In the genomic region with DNA sequence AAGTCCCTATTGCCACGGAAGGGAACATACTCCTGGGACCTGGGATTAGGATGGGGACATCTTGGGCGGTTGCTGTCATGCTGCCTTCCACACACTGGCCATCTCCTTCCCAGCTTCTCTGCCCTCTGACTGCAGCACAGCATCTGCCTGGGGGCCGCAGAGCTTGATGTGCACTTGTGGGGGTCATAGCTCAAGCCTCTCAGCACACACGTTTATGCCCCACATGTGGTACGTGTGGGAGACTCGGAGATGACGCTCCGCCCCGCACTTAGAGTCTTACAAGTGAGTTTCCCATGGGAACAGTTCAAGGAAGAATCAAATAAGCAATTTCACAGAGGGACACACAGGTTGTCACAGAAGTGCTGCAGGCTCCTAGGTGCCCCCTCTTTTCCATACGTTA, we compare ENCODE assay signal across 29 cellular contexts.
"Had no signal": no experiment of that assay in that cellular context is flagged by ENCODE, and none has a peak within 500 bp of the region (broad histone marks: within the 10 kb centered on the region; RNA-seq: fewer than 3 reads in every experiment).

No MANE protein-coding gene starts in this region.

- H3K9me3 Mint-ChIP-seq: activated CD4-positive, alpha-beta T cell treated with anti-CD3 and anti-CD28 coated beads, Interleukin-2, amount 10 ng/mL, durations not matched to agents 24 days and 14 days; activated CD8-positive, alpha-beta T cell treated with anti-CD3 and anti-CD28 coated beads for 36 hours; activated naive CD4-positive, alpha-beta T cell treated with anti-CD3 and anti-CD28 coated beads, Interleukin-2, amount 50 U/mL, for 24 hours; activated naive CD8-positive, alpha-beta T cell treated with anti-CD3 and anti-CD28 coated beads, Interleukin-2, amount 10 ng/mL, durations not matched to agents 7 days and 5 days; activated T-cell treated with anti-CD3 and anti-CD28 coated beads, Interleukin-2, amount 50 U/mL, for 72 hours; activated T-helper 17 cell treated with anti-CD3 and anti-CD28 coated beads, Interleukin-2, amount 50 U/mL, for 72 hours; T-cell had no signal

- H3K9me3 ChIP-seq: ascending aorta had no signal

- H3K36me3 ChIP-seq: cardiac muscle cell had no signal

- H3K27ac ChIP-seq: ascending aorta, cardiac muscle cell, PC-9, RWPE1, WERI-Rb-1 had no signal

- H3K27me3 ChIP-seq: ascending aorta, cardiac muscle cell had no signal

- H3K27me3 Mint-ChIP-seq: activated CD4-positive, alpha-beta T cell treated with anti-CD3 and anti-CD28 coated beads, Interleukin-2, amount 10 ng/mL, durations not matched to agents 24 days and 14 days; activated CD8-positive, alpha-beta T cell treated with anti-CD3 and anti-CD28 coated beads for 36 hours; activated naive CD4-positive, alpha-beta T cell treated with anti-CD3 and anti-CD28 coated beads, Interleukin-2, amount 50 U/mL, for 24 hours; activated naive CD8-positive, alpha-beta T cell treated with anti-CD3 and anti-CD28 coated beads, Interleukin-2, amount 10 ng/mL, durations not matched to agents 7 days and 5 days; activated T-helper 17 cell treated with anti-CD3 and anti-CD28 coated beads, Interleukin-2, amount 50 U/mL, for 72 hours; T-cell had no signal

- H3K4me1 Mint-ChIP-seq: activated CD4-positive, alpha-beta T cell treated with anti-CD3 and anti-CD28 coated beads, Interleukin-2, amount 10 ng/mL, durations not matched to agents 24 days and 14 days; activated naive CD8-positive, alpha-beta T cell treated with anti-CD3 and anti-CD28 coated beads, Interleukin-2, amount 10 ng/mL, durations not matched to agents 7 days and 5 days; activated T-helper 17 cell treated with anti-CD3 and anti-CD28 coated beads, Interleukin-2, amount 50 U/mL, for 72 hours had no signal

- H3K4me2 ChIP-seq: PC-9 had no signal

- H2AFZ ChIP-seq: PC-9 had no signal

- DNase-seq: activated CD4-positive, alpha-beta T cell treated with anti-CD3 and anti-CD28 coated beads, Interleukin-2, amount 10 ng/mL, durations not matched to agents 24 days and 14 days; activated CD4-positive, alpha-beta T cell treated with anti-CD3 and anti-CD28 coated beads, Interleukin-2, amount 50 U/mL, for 4 hours; activated CD8-positive, alpha-beta T cell treated with anti-CD3 and anti-CD28 coated beads for 36 hours; activated effector memory CD4-positive, alpha-beta T cell treated with anti-CD3 and anti-CD28 coated beads, Interleukin-2, amount 50 U/mL, for 16 hours; activated naive CD4-positive, alpha-beta T cell treated with Interleukin-2 at 50 U/mL for 16 hours; activated naive CD8-positive, alpha-beta T cell treated with anti-CD3 and anti-CD28 coated beads, Interleukin-2, amount 10 ng/mL, durations not matched to agents 7 days and 5 days; activated T-cell treated with anti-CD3 and anti-CD28 coated beads, Interleukin-2, amount 50 U/mL, for 1 hour; activated T-cell treated with anti-CD3 and anti-CD28 coated beads, Interleukin-2, amount 50 U/mL, for 72 hours; amygdala; NCI-H1092 treated with DMSO at 0.1 percent for 48 hours; NCI-H146; NCI-H1930; NCI-H2081 treated with DMSO at 0.1 percent for 48 hours; NCI-H2171; NCI-H510A; NCI-H526; NCI-H748 treated with DMSO at 0.1 percent for 48 hours; PC-9; SIG-M5; T-cell; T-helper 2 cell; T1000; WERI-Rb-1 had no signal

- H3K4me3 Mint-ChIP-seq: activated CD4-positive, alpha-beta T cell treated with anti-CD3 and anti-CD28 coated beads, Interleukin-2, amount 10 ng/mL, durations not matched to agents 24 days and 14 days; activated CD8-positive, alpha-beta T cell treated with anti-CD3 and anti-CD28 coated beads for 36 hours; activated naive CD4-positive, alpha-beta T cell treated with anti-CD3 and anti-CD28 coated beads, Interleukin-2, amount 50 U/mL, for 24 hours; activated naive CD8-positive, alpha-beta T cell treated with anti-CD3 and anti-CD28 coated beads, Interleukin-2, amount 10 ng/mL, durations not matched to agents 7 days and 5 days; activated T-cell treated with anti-CD3 and anti-CD28 coated beads, Interleukin-2, amount 50 U/mL, for 72 hours; activated T-helper 17 cell treated with anti-CD3 and anti-CD28 coated beads, Interleukin-2, amount 50 U/mL, for 72 hours; T-cell had no signal

- H3K4me1 ChIP-seq: ascending aorta had no signal

- H3K27ac Mint-ChIP-seq: activated CD4-positive, alpha-beta T cell treated with anti-CD3 and anti-CD28 coated beads, Interleukin-2, amount 10 ng/mL, durations not matched to agents 24 days and 14 days; activated CD8-positive, alpha-beta T cell treated with anti-CD3 and anti-CD28 coated beads for 36 hours; activated naive CD4-positive, alpha-beta T cell treated with anti-CD3 and anti-CD28 coated beads, Interleukin-2, amount 50 U/mL, for 24 hours; activated naive CD8-positive, alpha-beta T cell treated with anti-CD3 and anti-CD28 coated beads, Interleukin-2, amount 10 ng/mL, durations not matched to agents 7 days and 5 days; activated T-cell treated with anti-CD3 and anti-CD28 coated beads, Interleukin-2, amount 50 U/mL, for 72 hours; activated T-helper 17 cell treated with anti-CD3 and anti-CD28 coated beads, Interleukin-2, amount 50 U/mL, for 72 hours; T-cell had no signal

- H3K4me3 ChIP-seq: ascending aorta, cardiac muscle cell, K562, PC-9 had no signal
